8 cellular contexts compared by ENCODE assay signal in genomic region chr22:28678778-28679610, GRCh38. TPM values are rescaled to one million over a fixed set of nuclear protein-coding genes. Genes with fewer than 3 reads are reported as not detected.
DNase-seq lines count a peak whose midpoint lies in the region; TF ChIP-seq lines count a peak whose summit lies in the region.
"Not testable (repeated sequence)": the region's sequence is repeated elsewhere in the genome, so short reads cannot be mapped to it uniquely, and the experiment has no call there.

No MANE protein-coding gene starts in this region.

- H3K79me2 ChIP-seq in GM23248 (ENCODE audit: insufficient read depth) (peaks cover 16% of the 10 kb centered on the region), hepatocyte (peaks cover 32% of the 10 kb centered on the region)
- H3K79me2 ChIP-seq in OCI-LY3 (ENCODE audit: low read length); smooth muscle cell (ENCODE audit: low read depth): not testable (repeated sequence)

- H3K4me1 ChIP-seq in GM23248 (ENCODE audit: insufficient read depth); hepatocyte (ENCODE audit: insufficient read depth); muscle layer of duodenum (ENCODE audit: control insufficient read depth in 1 of 2, insufficient read depth in 2 of 2, low read length in 2 of 2); smooth muscle cell (ENCODE audit: low read depth): not testable (repeated sequence)
- H3K4me1 ChIP-seq in OCI-LY3 (ENCODE audit: low read length): peaks cover 11% of the 10 kb centered on the region

- H3K4me3 ChIP-seq in AG04449 (ENCODE audit: low read depth, low read length) (peak overlapping the region; percentile 72), GM23248 (peak overlapping the region; percentile 82), OCI-LY3 (ENCODE audit: low read length) (peak overlapping the region; percentile 89), hepatocyte (peak overlapping the region; percentile 88), muscle layer of duodenum (ENCODE audit: low read depth in 1 of 2, low read length in 2 of 2) (peak overlapping the region; percentile 63 to 77), smooth muscle cell (peak overlapping the region; percentile 85)

- H3K27me3 Mint-ChIP-seq in activated T-cell treated with anti-CD3 and anti-CD28 coated beads, Interleukin-2, amount 50 U/mL, for 24 hours: peaks cover 85% of the 10 kb centered on the region

- not testable (repeated sequence) for H3K36me3 Mint-ChIP-seq in activated T-cell treated with anti-CD3 and anti-CD28 coated beads, Interleukin-2, amount 50 U/mL, for 24 hours (ENCODE audit: low read depth)

- H3K9me2 ChIP-seq in GM23248 (ENCODE audit: insufficient read depth); hepatocyte (replicated peaks; ENCODE audit: insufficient read depth): not testable (repeated sequence)

- H3K27me3 ChIP-seq in GM23248 (replicated peaks; ENCODE audit: insufficient read depth); OCI-LY3 (ENCODE audit: low read depth, low read length); hepatocyte; muscle layer of duodenum (ENCODE audit: low read depth, low read length); smooth muscle cell (ENCODE audit: low read depth): not testable (repeated sequence)

- not testable (repeated sequence) for DNase-seq in AG04449 (ENCODE audit: low read depth, low spot score); smooth muscle cell (lab: John Stamatoyannopoulos, UW; ENCODE audit: unreplicated experiment)
- peak; percentile 49 for DNase-seq in GM23248
- peak; percentile 43 for DNase-seq in activated T-cell treated with anti-CD3 and anti-CD28 coated beads, Interleukin-2, amount 50 U/mL, for 24 hours
- peak; percentile 44 for DNase-seq in dermis blood vessel endothelial cell
- DNase-seq in hepatocyte (ENCODE audit: low spot score): peak; percentile 32

- not testable (repeated sequence) for TF ChIP-seq CTCF in AG04449 (IDR thresholded peaks at IDR 0.05; ENCODE audit: insufficient read depth, low read length, missing control alignments); OCI-LY3 (IDR thresholded peaks at IDR 0.05; ENCODE audit: low read depth, low read length); hepatocyte (IDR thresholded peaks at IDR 0.05; ENCODE audit: poor library complexity); smooth muscle cell (IDR thresholded peaks at IDR 0.05; ENCODE audit: borderline replicate concordance, insufficient read depth, poor library complexity, severe bottlenecking)

- H3K9ac ChIP-seq in GM23248 (peak overlapping the region; percentile 88), OCI-LY3 (ENCODE audit: low read length) (peak overlapping the region; percentile 83), smooth muscle cell (ENCODE audit: low read depth) (peak overlapping the region; percentile 73)

- peak overlapping the region; percentile 68 for H3K4me3 Mint-ChIP-seq in activated T-cell treated with anti-CD3 and anti-CD28 coated beads, Interleukin-2, amount 50 U/mL, for 24 hours

- peaks cover 15% of the 10 kb centered on the region for H3K4me1 Mint-ChIP-seq in activated T-cell treated with anti-CD3 and anti-CD28 coated beads, Interleukin-2, amount 50 U/mL, for 24 hours (ENCODE audit: low read depth)

- H3K27ac ChIP-seq in GM23248 (peak overlapping the region; percentile 31; the same call in 1 of the 2 replicates), hepatocyte (peak overlapping the region; percentile 55)
- H3K27ac ChIP-seq in OCI-LY3 (ENCODE audit: low read length); muscle layer of duodenum (ENCODE audit: low read length); smooth muscle cell (ENCODE audit: low read depth): not testable (repeated sequence)

- not testable (repeated sequence) for H4K20me1 ChIP-seq in GM23248 (ENCODE audit: insufficient read depth); hepatocyte (ENCODE audit: insufficient read depth, poor library complexity, severe bottlenecking)
- H4K20me1 ChIP-seq in OCI-LY3 (ENCODE audit: insufficient read depth, low read length) (peaks cover 14% of the 10 kb centered on the region), smooth muscle cell (ENCODE audit: low read depth) (peaks cover 21% of the 10 kb centered on the region)

- H2AFZ ChIP-seq in GM23248 (peak overlapping the region; percentile 88), OCI-LY3 (ENCODE audit: low read depth, low read length) (peak overlapping the region; percentile 96), hepatocyte (peak overlapping the region; percentile 92), smooth muscle cell (ENCODE audit: low read depth) (peak overlapping the region; percentile 72)

- H3K4me2 ChIP-seq in GM23248 (ENCODE audit: unreplicated experiment): peak overlapping the region; percentile 77
- H3K4me2 ChIP-seq in OCI-LY3 (ENCODE audit: low read length): peak overlapping the region; percentile 91
- H3K4me2 ChIP-seq in hepatocyte: peak overlapping the region; percentile 88
- peak overlapping the region; percentile 84 for H3K4me2 ChIP-seq in smooth muscle cell

- POLR2A ChIA-PET in AG04449 (lab: Yijun Ruan, JAX): interaction anchor here (0.8 to 3.5 kb wide), 4 partner anchors 31 to 121 kb away, joined by 3 to 11 read pairs (median 4); partner anchors contain the start of genes CCDC117 and XBP1

- not testable (repeated sequence) for H3K36me3 ChIP-seq in GM23248 (ENCODE audit: low read depth); OCI-LY3 (replicated peaks; ENCODE audit: low read depth, low read length); hepatocyte (replicated peaks; ENCODE audit: insufficient read depth, low read depth); muscle layer of duodenum (ENCODE audit: control insufficient read depth in 1 of 2, insufficient read depth in 2 of 2, low read length in 2 of 2); smooth muscle cell (ENCODE audit: low read depth)

- CTCF ChIA-PET in AG04449 (lab: Yijun Ruan, JAX): interaction anchor here (0.6 kb wide), 1 partner anchor 22 kb away, joined by 3 read pairs; no protein-coding TSS in a partner anchor

- not testable (repeated sequence) for H3F3A ChIP-seq in GM23248 (ENCODE audit: insufficient read depth); smooth muscle cell (ENCODE audit: low read depth)

- H3K9me3 ChIP-seq in GM23248 (ENCODE audit: low read depth); OCI-LY3 (ENCODE audit: insufficient read depth, low read length); hepatocyte (ENCODE audit: low read depth); muscle layer of duodenum (ENCODE audit: control insufficient read depth in 1 of 2, low read length in 2 of 2); smooth muscle cell (replicated peaks; ENCODE audit: low read depth): not testable (repeated sequence)

- not testable (repeated sequence) for H3K27ac Mint-ChIP-seq in activated T-cell treated with anti-CD3 and anti-CD28 coated beads, Interleukin-2, amount 50 U/mL, for 24 hours

- 13 to 15% methylated on average over 54 to 58 of the region's 58 CpGs for WGBS in GM23248 (ENCODE audit: low coverage in 1 of 2, low lambda C conversion rate in 2 of 2, missing lambda C conversion rate in 2 of 2), 2 experiments
- WGBS in hepatocyte (ENCODE audit: low lambda C conversion rate, missing lambda C conversion rate): 18% methylated on average over 53 of the region's 58 CpGs
- 26% methylated on average over 58 of the region's 58 CpGs for WGBS in smooth muscle cell (ENCODE audit: low lambda C conversion rate)

- in situ Hi-C loops in GM23248 (cut with MboI): not testable (repeated sequence)

- not testable (repeated sequence) for H3K9me3 Mint-ChIP-seq in activated T-cell treated with anti-CD3 and anti-CD28 coated beads, Interleukin-2, amount 50 U/mL, for 24 hours

RNA-seq across cellular contexts. Expression of gene TTC28, which starts 0.6 kb away (rescaled TPM):
- 31.4 and 41.9 TPM in 2 replicates for total RNA-seq in GM23248 (2014; rRNA removed; shearing (Covaris generic))
- polyA plus RNA-seq in GM23248 (2016; fragmentation: Nextera tagmentation; extraction: Ambion mirVana): 10.5 and 12.5 TPM in 2 replicates
- 27.2 and 44.4 TPM in 2 replicates for total RNA-seq in dermis blood vessel endothelial cell
- total RNA-seq in hepatocyte: 30.4 and 45.7 TPM in 2 replicates
- 13.9 and 14.7 TPM in 2 replicates for polyA plus RNA-seq in hepatocyte
- total RNA-seq in smooth muscle cell: 17.9 and 33.6 TPM in 2 replicates
- 6.3 and 9.8 TPM in 2 replicates for polyA plus RNA-seq in smooth muscle cell
